In genomic region chr15:48385031-48385430, GRCh38 we compare ENCODE assay signal across 24 cellular contexts. TPM values are rescaled to one million over a fixed set of nuclear protein-coding genes. Genes with fewer than 3 reads are reported as not detected.
DNase-seq lines count a peak whose midpoint lies in the region; ATAC-seq and TF ChIP-seq lines count a peak whose summit lies in the region.
"Had no signal": no experiment of that assay in that cellular context is flagged by ENCODE, and none has a peak within 500 bp of the region (broad histone marks: within the 10 kb centered on the region; RNA-seq: fewer than 3 reads in every experiment).

No MANE protein-coding gene starts in this region.

- H3K4me1 ChIP-seq in BLaER1 treated with 17β-estradiol and CSF1 and Interleukin-3, amounts not matched to agents 10 nM and 100 nM, result peaks cover 9 to 43% (median 29%) of the 10 kb centered on the region in 10 experiments
- H3K4me1 ChIP-seq in SK-N-SH (ENCODE audit: control insufficient read depth in 1 of 2, insufficient read depth in 2 of 2, low read depth in 1 of 2, low read length in 1 of 2), result peaks cover 0 to 27% of the 10 kb centered on the region in 2 experiments
- H3K4me1 ChIP-seq in esophagus squamous epithelium, result peaks cover 11 to 66% (median 44%) of the 10 kb centered on the region in 3 donors

- no peaks in the 10 kb centered on the region for H3K9me3 Mint-ChIP-seq in nephron
- H3K9me3 Mint-ChIP-seq: activated CD4-positive, alpha-beta T cell treated with anti-CD3 and anti-CD28 coated beads, Interleukin-2, amount 10 ng/mL, durations not matched to agents 7 days and 5 days; activated naive CD4-positive, alpha-beta T cell treated with anti-CD3 and anti-CD28 coated beads, Interleukin-2, amount 50 U/mL, for 24 hours; neural crest cell; stimulated activated effector memory CD8-positive, alpha-beta T cell treated with anti-CD3 and anti-CD28 coated beads, Interleukin-12 subunit alpha, Interleukin-12 subunit beta, amount 100 ng/mL, for 72 hours had no signal

- no peaks in the 10 kb centered on the region for H3K79me2 ChIP-seq in SK-N-SH (ENCODE audit: insufficient read depth)

- H3K4me1 Mint-ChIP-seq in nephron, result peaks cover 38% of the 10 kb centered on the region
- H3K4me1 Mint-ChIP-seq: activated CD4-positive, alpha-beta T cell treated with anti-CD3 and anti-CD28 coated beads, Interleukin-2, amount 10 ng/mL, durations not matched to agents 7 days and 5 days; activated naive CD4-positive, alpha-beta T cell treated with anti-CD3 and anti-CD28 coated beads, Interleukin-2, amount 50 U/mL, for 24 hours; neural crest cell; stimulated activated effector memory CD8-positive, alpha-beta T cell treated with anti-CD3 and anti-CD28 coated beads, Interleukin-12 subunit alpha, Interleukin-12 subunit beta, amount 100 ng/mL, for 72 hours had no signal

- H3K36me3 ChIP-seq in BLaER1 treated with 17β-estradiol and CSF1 and Interleukin-3, amounts not matched to agents 10 nM and 100 nM, result no peaks in the 10 kb centered on the region
- H3K36me3 ChIP-seq in SK-N-SH (replicated peaks in 1 of 2; ENCODE audit: control insufficient read depth in 1 of 2, insufficient read depth in 2 of 2, low read length in 1 of 2) (no peaks in the 10 kb centered on the region), esophagus squamous epithelium (no peaks in the 10 kb centered on the region)
- H3K36me3 ChIP-seq: vagina had no signal

- no peak for DNase-seq in SK-N-SH
- no peak for DNase-seq in esophagus squamous epithelium (lab: John Stamatoyannopoulos, UW)
- DNase-seq in SK-N-DZ (ENCODE audit: low spot score), result no peak
- DNase-seq in KG1 (lab: John Stamatoyannopoulos, UW), result no peak
- no peak for DNase-seq in superior temporal gyrus (ENCODE audit: extremely low spot score)
- DNase-seq: activated CD4-positive, alpha-beta T cell treated with anti-CD3 and anti-CD28 coated beads, Interleukin-2, amount 10 ng/mL, durations not matched to agents 7 days and 5 days; effector memory CD4-positive, alpha-beta T cell; head of caudate nucleus; left ventricle myocardium superior; MM.1S; NCI-H1436 treated with DMSO at 0.1 percent for 48 hours; NCI-H524; stimulated activated CD4-positive, alpha-beta T cell treated with anti-CD3 and anti-CD28 coated beads, Interleukin-2, amount 100 ng/mL, for 24 hours; testis had no signal

- peaks cover 43% of the 10 kb centered on the region for H3F3A ChIP-seq in SK-N-SH (replicated peaks; ENCODE audit: insufficient read depth)

- H3K9me3 ChIP-seq in BLaER1 treated with 17β-estradiol and CSF1 and Interleukin-3, amounts not matched to agents 10 nM and 100 nM (replicated peaks in 1 of 11), result peaks cover 0 to 6% (median 0%) of the 10 kb centered on the region in 11 experiments; a peak in 4 of 22 replicates
- H3K9me3 ChIP-seq in SK-N-SH, result no peaks in the 10 kb centered on the region
- no peaks in the 10 kb centered on the region for H3K9me3 ChIP-seq in esophagus squamous epithelium
- H3K9me3 ChIP-seq: testis, vagina had no signal

- no peak overlapping the region for H3K4me3 Mint-ChIP-seq in nephron
- H3K4me3 Mint-ChIP-seq: activated CD4-positive, alpha-beta T cell treated with anti-CD3 and anti-CD28 coated beads, Interleukin-2, amount 10 ng/mL, durations not matched to agents 7 days and 5 days; activated naive CD4-positive, alpha-beta T cell treated with anti-CD3 and anti-CD28 coated beads, Interleukin-2, amount 50 U/mL, for 24 hours; neural crest cell; stimulated activated effector memory CD8-positive, alpha-beta T cell treated with anti-CD3 and anti-CD28 coated beads, Interleukin-12 subunit alpha, Interleukin-12 subunit beta, amount 100 ng/mL, for 72 hours had no signal

- CTCF ChIA-PET in SK-N-SH (lab: Yijun Ruan, JAX), result interaction anchor here (1.0 kb wide), 1 partner anchor 16 kb away, joined by 3 read pairs; no protein-coding TSS in a partner anchor

- TF ChIP-seq POLR2A in esophagus squamous epithelium (IDR thresholded peaks at IDR 0.05), result no peak

- H2AFZ ChIP-seq in SK-N-SH (ENCODE audit: low read depth), result no peak overlapping the region

- H3K4me3 ChIP-seq in BLaER1 treated with 17β-estradiol and CSF1 and Interleukin-3, amounts not matched to agents 10 nM and 100 nM, result no peak overlapping the region
- H3K4me3 ChIP-seq in SK-N-SH (ENCODE audit: low read depth in 2 of 2, low read length in 1 of 2) (no peak overlapping the region), esophagus squamous epithelium (no peak overlapping the region)
- H3K4me3 ChIP-seq: testis, vagina had no signal

- TF ChIP-seq RAD21 in SK-N-SH (IDR thresholded peaks at IDR 0.05; ENCODE audit: low read length), result no peak

- POLR2A ChIA-PET in SK-N-SH (lab: Yijun Ruan, JAX), result no interaction called here

- peak overlapping the region; percentile 52 to 93 (median 93) for H3K27ac Mint-ChIP-seq in nephron
- H3K27ac Mint-ChIP-seq: activated CD4-positive, alpha-beta T cell treated with anti-CD3 and anti-CD28 coated beads, Interleukin-2, amount 10 ng/mL, durations not matched to agents 7 days and 5 days; activated naive CD4-positive, alpha-beta T cell treated with anti-CD3 and anti-CD28 coated beads, Interleukin-2, amount 50 U/mL, for 24 hours; progenitor cell of endocrine pancreas; stimulated activated effector memory CD8-positive, alpha-beta T cell treated with anti-CD3 and anti-CD28 coated beads, Interleukin-12 subunit alpha, Interleukin-12 subunit beta, amount 100 ng/mL, for 72 hours had no signal

- intact Hi-C loops in esophagus squamous epithelium (cut with DNase I), result no loop called here

- 52% methylated on average over 3 of the region's 3 CpGs for WGBS in SK-N-SH (ENCODE audit: low lambda C conversion rate)
- WGBS in esophagus squamous epithelium, 2 donors, result 20 to 26% methylated on average over 3 of the region's 3 CpGs

- no peaks in the 10 kb centered on the region for H3K27me3 Mint-ChIP-seq in nephron (ENCODE audit: low read depth)
- H3K27me3 Mint-ChIP-seq: activated naive CD4-positive, alpha-beta T cell treated with anti-CD3 and anti-CD28 coated beads, Interleukin-2, amount 50 U/mL, for 24 hours; progenitor cell of endocrine pancreas had no signal

- H3K9me2 ChIP-seq in SK-N-SH, result no peaks in the 10 kb centered on the region

- H3K4me2 ChIP-seq in BLaER1 treated with 17β-estradiol and CSF1 and Interleukin-3, amounts not matched to agents 10 nM and 100 nM, result peak overlapping the region in 8 of 11 experiments; percentile 11 to 39 (median 24); a peak in 10 of 22 replicates
- H3K4me2 ChIP-seq in SK-N-SH, result peak overlapping the region; percentile 32; the same call in 1 of the 2 replicates

- ATAC-seq in HG03442 (IDR thresholded peaks at IDR 0.05; ENCODE audit: unreplicated experiment), result no peak
- ATAC-seq: left ventricle myocardium superior; Panc1; stimulated activated effector memory CD8-positive, alpha-beta T cell treated with anti-CD3 and anti-CD28 coated beads, Interleukin-12 subunit alpha, Interleukin-12 subunit beta, amount 100 ng/mL, for 72 hours had no signal

- H3K36me3 Mint-ChIP-seq in nephron (ENCODE audit: low read depth), result no peaks in the 10 kb centered on the region
- H3K36me3 Mint-ChIP-seq: activated naive CD4-positive, alpha-beta T cell treated with anti-CD3 and anti-CD28 coated beads, Interleukin-2, amount 50 U/mL, for 24 hours; stimulated activated effector memory CD8-positive, alpha-beta T cell treated with anti-CD3 and anti-CD28 coated beads, Interleukin-12 subunit alpha, Interleukin-12 subunit beta, amount 100 ng/mL, for 72 hours had no signal

- no peak for TF ChIP-seq EP300 in SK-N-SH (IDR thresholded peaks at IDR 0.05; ENCODE audit: borderline replicate concordance in 1 of 2, low read depth in 1 of 2, low read length in 1 of 2)

- no peak for TF ChIP-seq CTCF in SK-N-SH (IDR thresholded peaks at IDR 0.05)
- no peak for TF ChIP-seq CTCF in esophagus squamous epithelium (IDR thresholded peaks at IDR 0.05)
- TF ChIP-seq CTCF in nephron (IDR thresholded peaks at IDR 0.05; ENCODE audit: unreplicated experiment in 3 of 3), result no peak

- H3K27ac ChIP-seq in BLaER1 treated with 17β-estradiol and CSF1 and Interleukin-3, amounts not matched to agents 10 nM and 100 nM, result no peak overlapping the region
- H3K27ac ChIP-seq in SK-N-SH (ENCODE audit: low read depth in 2 of 2, low read length in 1 of 2), result peak overlapping the region; percentile 68 to 99
- H3K27ac ChIP-seq in esophagus squamous epithelium, result peak overlapping the region; percentile 52 to 86 (median 78)
- H3K27ac ChIP-seq: testis, vagina, VCaP had no signal

- H3K27me3 ChIP-seq in BLaER1 treated with 17β-estradiol and CSF1 and Interleukin-3, amounts not matched to agents 10 nM and 100 nM, result no peaks in the 10 kb centered on the region
- H3K27me3 ChIP-seq in SK-N-SH (ENCODE audit: insufficient read depth) (no peaks in the 10 kb centered on the region), esophagus squamous epithelium (no peaks in the 10 kb centered on the region)
- H3K27me3 ChIP-seq: testis, vagina had no signal

- H4K20me1 ChIP-seq in BLaER1 treated with 17β-estradiol and CSF1 and Interleukin-3, amounts not matched to agents 10 nM and 100 nM, result no peaks in the 10 kb centered on the region
- no peaks in the 10 kb centered on the region for H4K20me1 ChIP-seq in SK-N-SH (ENCODE audit: insufficient read depth)

- H3K9ac ChIP-seq in BLaER1 treated with 17β-estradiol and CSF1 and Interleukin-3, amounts not matched to agents 10 nM and 100 nM, result no peak overlapping the region
- H3K9ac ChIP-seq in SK-N-SH, result peak overlapping the region; percentile 48; the same call in 1 of the 2 replicates

TF ChIP-seq in SK-N-SH, 30 proteins besides CTCF, POLR2A, EP300 and RAD21 (continues in another document):
- no peak for TF ChIP-seq USF1 (IDR thresholded peaks at IDR 0.05; ENCODE audit: borderline replicate concordance, low read depth)

RNA-seq across cellular contexts. Expression of gene DUT, which starts 53.8 kb away (rescaled TPM):
- polyA plus RNA-seq in SK-N-SH (2012; rRNA removed), result 67.1 and 79.3 TPM in 2 replicates
- polyA plus RNA-seq in SK-N-SH (2012; cell fraction: cytosol; rRNA removed), result 84.7 and 92.5 TPM in 2 replicates
- polyA plus RNA-seq in SK-N-SH (2012; cell fraction: nucleus; rRNA removed), result 152 and 251 TPM in 2 replicates
- total RNA-seq in esophagus squamous epithelium, result 10 to 100 TPM; 63.5 to 90.1 (median 75.7) TPM
- polyA plus RNA-seq in SK-N-DZ (2014; cell fraction: cytosol; rRNA removed), result 195 and 214 TPM in 2 replicates
- polyA plus RNA-seq in SK-N-DZ (2014; cell fraction: nucleus; rRNA removed), result 346 and 376 TPM in 2 replicates

Comparison
In these comparisons a context has a peak if more than half of its experiments do, and no peak if none do; other contexts are left out.
1. H3K27ac ChIP-seq: peak in SK-N-SH (2 of 2) and esophagus squamous epithelium (4 of 4); none in BLaER1 treated with 17β-estradiol and CSF1 and Interleukin-3, amounts not matched to agents 10 nM and 100 nM (0 of 11).